In the genomic region with DNA sequence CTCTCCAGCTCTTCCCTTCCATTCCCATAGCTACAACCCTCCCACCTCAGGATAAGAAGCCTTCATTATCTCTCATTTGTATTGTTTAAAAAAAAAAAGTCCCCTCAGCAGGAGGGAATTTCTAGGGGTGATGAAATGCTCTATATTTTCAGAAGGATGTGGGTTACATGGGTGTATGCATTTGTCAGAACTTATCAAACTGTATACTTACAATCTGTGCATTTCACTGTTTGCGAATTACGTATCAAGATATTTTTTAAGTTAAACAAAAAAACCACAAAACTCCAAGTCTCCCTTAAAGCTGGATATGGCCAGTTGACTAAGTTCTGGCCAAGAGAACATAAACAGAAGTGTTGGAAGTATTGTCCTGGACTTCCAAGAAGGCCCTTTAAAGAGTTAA, we compare ENCODE assay signal across 21 cellular contexts. TPM values are rescaled to one million over a fixed set of nuclear protein-coding genes. Genes with fewer than 3 reads are reported as not detected.
A peak's percentile ranks its signal among the peaks of the same experiment; 100 is the strongest.
DNase-seq lines count a peak whose midpoint lies in the region; ATAC-seq and TF ChIP-seq lines count a peak whose summit lies in the region.
"Had no signal": no experiment of that assay in that cellular context is flagged by ENCODE, and none has a peak within 500 bp of the region (broad histone marks: within the 10 kb centered on the region; RNA-seq: fewer than 3 reads in every experiment).

No MANE protein-coding gene starts in this region.

- H3K4me1 ChIP-seq in right cardiac atrium (ENCODE audit: control insufficient read depth, insufficient read depth, low read length), result no peaks in the 10 kb centered on the region
- H3K4me1 ChIP-seq: upper lobe of right lung had no signal

- TF ChIP-seq CTCF in WTC11 (IDR thresholded peaks at IDR 0.05) (no peak), progenitor cell of endocrine pancreas (IDR thresholded peaks at IDR 0.05; ENCODE audit: unreplicated experiment) (no peak)

- peaks cover 33% of the 10 kb centered on the region for H3K4me1 Mint-ChIP-seq in activated CD4-positive, alpha-beta T cell treated with anti-CD3 and anti-CD28 coated beads, Interleukin-2, amount 10 ng/mL, durations not matched to agents 7 days and 5 days
- H3K4me1 Mint-ChIP-seq in WTC11, result peaks cover 15% of the 10 kb centered on the region
- peaks cover 38 to 46% of the 10 kb centered on the region in 2 donors for H3K4me1 Mint-ChIP-seq in effector memory CD8-positive, alpha-beta T cell (ENCODE audit: low read depth in 2 of 2)
- H3K4me1 Mint-ChIP-seq in progenitor cell of endocrine pancreas (ENCODE audit: low read depth), result peaks cover 3% of the 10 kb centered on the region

- ATAC-seq in WTC11 (no peak), right cardiac atrium (no peak), GM21786 (IDR thresholded peaks at IDR 0.05; ENCODE audit: unreplicated experiment) (no peak)
- no peak for ATAC-seq in effector memory CD8-positive, alpha-beta T cell (replicated peaks)
- ATAC-seq: A549, upper lobe of right lung had no signal

- H3K27me3 ChIP-seq in right cardiac atrium (ENCODE audit: control insufficient read depth, insufficient read depth), result no peaks in the 10 kb centered on the region
- H3K27me3 ChIP-seq: upper lobe of right lung had no signal

- no peak for DNase-seq in activated CD4-positive, alpha-beta T cell treated with anti-CD3 and anti-CD28 coated beads, Interleukin-2, amount 10 ng/mL, durations not matched to agents 7 days and 5 days
- DNase-seq in activated CD4-positive, alpha-beta T cell treated with anti-CD3 and anti-CD28 coated beads, Interleukin-2, amount 50 U/mL, for 1 hour, result no peak
- DNase-seq in WTC11 (ENCODE audit: low spot score) (no peak), progenitor cell of endocrine pancreas (ENCODE audit: low spot score, unreplicated experiment) (no peak), right cardiac atrium (no peak)
- DNase-seq in effector memory CD8-positive, alpha-beta T cell, result no peak
- DNase-seq in activated CD4-positive, CD25-positive, alpha-beta regulatory T cell (lab: John Stamatoyannopoulos, UW), result no peak
- DNase-seq: aorta; GM23248; left ventricle myocardium inferior; MM.1S; NCI-H2081; NCI-H774; stimulated activated CD4-positive, alpha-beta T cell treated with anti-CD3 and anti-CD28 coated beads, Interleukin-2, amount 100 ng/mL, for 24 hours had no signal

- no peak overlapping the region for H3K27ac ChIP-seq in right cardiac atrium (ENCODE audit: low read length)
- H3K27ac ChIP-seq: A549, GM23248, left ventricle myocardium inferior, upper lobe of right lung had no signal

- peak overlapping the region; percentile 35 for H3K4me3 Mint-ChIP-seq in activated CD4-positive, alpha-beta T cell treated with anti-CD3 and anti-CD28 coated beads, Interleukin-2, amount 10 ng/mL, durations not matched to agents 7 days and 5 days
- H3K4me3 Mint-ChIP-seq in WTC11 (no peak overlapping the region), progenitor cell of endocrine pancreas (ENCODE audit: low read depth) (peak overlapping the region; percentile 7)
- peak overlapping the region; percentile 41 to 61 for H3K4me3 Mint-ChIP-seq in effector memory CD8-positive, alpha-beta T cell

- POLR2A ChIA-PET in activated CD4-positive, alpha-beta T cell treated with anti-CD3 and anti-CD28 coated beads, Interleukin-2, amount 10 ng/mL, durations not matched to agents 7 days and 5 days (lab: Charles Lee), result no interaction called here
- POLR2A ChIA-PET in WTC11 (lab: Charles Lee), result interaction anchor here (0.7 kb wide), 1 partner anchor 44 kb away, joined by 3 read pairs; no protein-coding TSS in a partner anchor

- intact Hi-C loops in right cardiac atrium (cut with DNase I), result no loop called here

- no peaks in the 10 kb centered on the region for H3K27me3 Mint-ChIP-seq in activated CD4-positive, alpha-beta T cell treated with anti-CD3 and anti-CD28 coated beads, Interleukin-2, amount 10 ng/mL, durations not matched to agents 7 days and 5 days
- H3K27me3 Mint-ChIP-seq in WTC11 (ENCODE audit: low read depth) (no peaks in the 10 kb centered on the region; the same call in 1 of the 2 replicates), progenitor cell of endocrine pancreas (no peaks in the 10 kb centered on the region)
- no peaks in the 10 kb centered on the region for H3K27me3 Mint-ChIP-seq in effector memory CD8-positive, alpha-beta T cell

- H3K27ac Mint-ChIP-seq in activated CD4-positive, alpha-beta T cell treated with anti-CD3 and anti-CD28 coated beads, Interleukin-2, amount 10 ng/mL, durations not matched to agents 7 days and 5 days, result no peak overlapping the region
- peak overlapping the region; percentile 84 for H3K27ac Mint-ChIP-seq in WTC11
- peak overlapping the region; percentile 94 to 97 for H3K27ac Mint-ChIP-seq in effector memory CD8-positive, alpha-beta T cell
- no peak overlapping the region for H3K27ac Mint-ChIP-seq in progenitor cell of endocrine pancreas

- no peaks in the 10 kb centered on the region for H3K9me3 Mint-ChIP-seq in activated CD4-positive, alpha-beta T cell treated with anti-CD3 and anti-CD28 coated beads, Interleukin-2, amount 10 ng/mL, durations not matched to agents 7 days and 5 days
- H3K9me3 Mint-ChIP-seq in WTC11 (no peaks in the 10 kb centered on the region), progenitor cell of endocrine pancreas (ENCODE audit: low read depth) (no peaks in the 10 kb centered on the region)
- H3K9me3 Mint-ChIP-seq in effector memory CD8-positive, alpha-beta T cell, result no peaks in the 10 kb centered on the region

- 92% methylated on average over 2 of the region's 2 CpGs for WGBS in right cardiac atrium

- H3K4me3 ChIP-seq in right cardiac atrium (ENCODE audit: low read length), result no peak overlapping the region
- H3K4me3 ChIP-seq: A549, GM23248, left ventricle myocardium inferior, upper lobe of right lung had no signal

- H3K36me3 Mint-ChIP-seq in activated CD4-positive, alpha-beta T cell treated with anti-CD3 and anti-CD28 coated beads, Interleukin-2, amount 10 ng/mL, durations not matched to agents 7 days and 5 days (ENCODE audit: low read depth), result peaks cover 33% of the 10 kb centered on the region
- peaks cover 38% of the 10 kb centered on the region for H3K36me3 Mint-ChIP-seq in WTC11
- peaks cover 41% of the 10 kb centered on the region for H3K36me3 Mint-ChIP-seq in effector memory CD8-positive, alpha-beta T cell (ENCODE audit: insufficient read depth)
- peaks cover 16% of the 10 kb centered on the region for H3K36me3 Mint-ChIP-seq in progenitor cell of endocrine pancreas (ENCODE audit: insufficient read depth)

- CTCF ChIA-PET in activated CD4-positive, alpha-beta T cell treated with anti-CD3 and anti-CD28 coated beads, Interleukin-2, amount 10 ng/mL, durations not matched to agents 7 days and 5 days (lab: Charles Lee), result interaction anchor here (0.6 to 0.8 kb wide), 3 partner anchors 51 to 1312 kb away, joined by 3 read pairs; partner anchors contain the start of gene WNT1
- CTCF ChIA-PET in WTC11 (lab: Charles Lee), result interaction anchor here (0.8 to 3.3 kb wide), 3 partner anchors 9 to 74 kb away, joined by 4 to 35 read pairs (median 9); a partner anchor contains a TSS

- no peaks in the 10 kb centered on the region for H3K9me3 ChIP-seq in right cardiac atrium (ENCODE audit: control insufficient read depth, low read length)
- H3K9me3 ChIP-seq: A549, left ventricle myocardium inferior, upper lobe of right lung had no signal

TF ChIP-seq in WTC11, 78 proteins besides CTCF, POLR2A, EP300 and RAD21:
- TF ChIP-seq MYBL2 (CRISPR knock-in tag; IDR thresholded peaks at IDR 0.05) (no peak), SMAD4 (CRISPR knock-in tag; IDR thresholded peaks at IDR 0.05) (no peak)

RNA-seq across cellular contexts. Expression of gene FKBP11, which starts 2.0 kb away (rescaled TPM):
- total RNA-seq in activated CD4-positive, alpha-beta T cell treated with anti-CD3 and anti-CD28 coated beads, Interleukin-2, amount 10 ng/mL, durations not matched to agents 7 days and 5 days, result 10 to 100 TPM; 44.2 to 45.6 TPM
- total RNA-seq in WTC11 (2021) (54.7 to 64.5 TPM (median 62.9 TPM) in 3 replicates), progenitor cell of endocrine pancreas (21.9 and 22.5 TPM in 2 replicates), right cardiac atrium (10 to 100 TPM in 3 of 4 donors, 1 to 10 TPM in 1; 3.9 to 14.8 (median 12.3) TPM)
- 7.6 TPM for polyA plus RNA-seq in right cardiac atrium

RNA-seq across cellular contexts. Expression of gene ARF3, which starts 30.0 kb away (rescaled TPM):
- 100 to 1,000 TPM in 1 of 2 experiments, 10 to 100 TPM in 1; 89.6 to 114 TPM for total RNA-seq in activated CD4-positive, alpha-beta T cell treated with anti-CD3 and anti-CD28 coated beads, Interleukin-2, amount 10 ng/mL, durations not matched to agents 7 days and 5 days
- total RNA-seq in WTC11 (2021) (238 to 256 TPM (median 248 TPM) in 3 replicates), progenitor cell of endocrine pancreas (135 and 149 TPM in 2 replicates), right cardiac atrium (10 to 100 TPM; 75.6 to 94.8 (median 80.6) TPM)
- polyA plus RNA-seq in right cardiac atrium, result 65.0 TPM

RNA-seq across cellular contexts. Expression of gene WNT10B, which starts 44.3 kb away (rescaled TPM):
- total RNA-seq in activated CD4-positive, alpha-beta T cell treated with anti-CD3 and anti-CD28 coated beads, Interleukin-2, amount 10 ng/mL, durations not matched to agents 7 days and 5 days, result under 1 TPM; 0.52 to 0.99 TPM
- 0.50 to 0.55 TPM (median 0.55 TPM) in 3 replicates for total RNA-seq in WTC11 (2021)
- total RNA-seq in progenitor cell of endocrine pancreas, result 0.17 TPM in 1 of 2 replicates, not detected in the other
- 1 to 10 TPM in 1 of 4 donors, under 1 TPM in 3; 0.57 to 1.7 (median 0.73) TPM for total RNA-seq in right cardiac atrium
- 0.66 TPM for polyA plus RNA-seq in right cardiac atrium
- polyA plus RNA-seq: aorta had no signal

RNA-seq across cellular contexts. Expression of gene WNT1, which starts 50.9 kb away (rescaled TPM):
- total RNA-seq in activated CD4-positive, alpha-beta T cell treated with anti-CD3 and anti-CD28 coated beads, Interleukin-2, amount 10 ng/mL, durations not matched to agents 7 days and 5 days, result under 1 TPM; 0.17 to 0.29 TPM
- not detected in 3 replicates for total RNA-seq in WTC11 (2021)
- not detected in 2 replicates for total RNA-seq in progenitor cell of endocrine pancreas
- total RNA-seq in right cardiac atrium, result not detected
- not detected for polyA plus RNA-seq in right cardiac atrium
- total RNA-seq: activated CD8-positive, alpha-beta memory T cell treated with anti-CD3 and anti-CD28 coated beads for 36 hours; aorta; dermis microvascular lymphatic vessel endothelial cell; GM23248; left ventricle myocardium inferior; myocyte; T-helper 2 cell treated with Interferon-gamma antibody and Interleukin-4, amounts not matched to agents 100 ng/mL and 5 ng/mL, for 36 hours; upper lobe of right lung had no signal
- polyA plus RNA-seq: A549, aorta, GM23248 had no signal

Comparison
In these comparisons a context has a peak if more than half of its experiments do, and no peak if none do; other contexts are left out.
1. H3K27ac Mint-ChIP-seq: peak in WTC11 (single experiment) and effector memory CD8-positive, alpha-beta T cell (2 of 2); none in activated CD4-positive, alpha-beta T cell treated with anti-CD3 and anti-CD28 coated beads, Interleukin-2, amount 10 ng/mL, durations not matched to agents 7 days and 5 days (single experiment) and progenitor cell of endocrine pancreas (single experiment).